ENCODE assay signal across 29 cellular contexts in genomic region chr9:30718483-30718882, GRCh38.
"Had no signal": no experiment of that assay in that cellular context is flagged by ENCODE, and none has a peak within 500 bp of the region (broad histone marks: within the 10 kb centered on the region; RNA-seq: fewer than 3 reads in every experiment).

No MANE protein-coding gene starts in this region.

- ATAC-seq: activated CD8-positive, alpha-beta memory T cell treated with anti-CD3 and anti-CD28 coated beads, Interleukin-2, amount 10 ng/mL, durations not matched to agents 7 days and 5 days; activated CD8-positive, alpha-beta T cell treated with anti-CD3 and anti-CD28 coated beads, Interleukin-2, amount 10 ng/mL, durations not matched to agents 7 days and 5 days; activated naive CD8-positive, alpha-beta T cell treated with anti-CD3 and anti-CD28 coated beads, Interleukin-2, amount 50 U/mL, for 24 hours had no signal

- H3K4me1 ChIP-seq: ascending aorta had no signal

- H3K27ac ChIP-seq: ascending aorta, cardiac muscle cell, VCaP had no signal

- H3K9me3 ChIP-seq: ascending aorta had no signal

- H3K27me3 ChIP-seq: ascending aorta, cardiac muscle cell had no signal

- H3K4me3 ChIP-seq: ascending aorta, cardiac muscle cell had no signal

- DNase-seq: activated B cell treated with CpG ODN at 0.5 μM for 24 hours; activated CD4-positive, alpha-beta memory T cell treated with anti-CD3 and anti-CD28 coated beads for 36 hours; activated CD4-positive, alpha-beta T cell treated with anti-CD3 and anti-CD28 coated beads for 4 hours; activated CD4-positive, alpha-beta T cell treated with anti-CD3 and anti-CD28 coated beads, Interleukin-2, amount 10 ng/mL, durations not matched to agents 24 days and 14 days; activated CD4-positive, alpha-beta T cell treated with anti-CD3 and anti-CD28 coated beads, Interleukin-2, amount 50 U/mL, for 1 hour; activated CD4-positive, alpha-beta T cell treated with anti-CD3 and anti-CD28 coated beads, Interleukin-2, amount 50 U/mL, for 4 hours; activated CD4-positive, CD25-positive, alpha-beta regulatory T cell treated with anti-CD3 and anti-CD28 coated beads, Interleukin-2, amount 50 U/mL, for 72 hours; activated CD8-positive, alpha-beta memory T cell treated with anti-CD3 and anti-CD28 coated beads for 24 hours; activated CD8-positive, alpha-beta memory T cell treated with anti-CD3 and anti-CD28 coated beads, Interleukin-2, amount 10 ng/mL, durations not matched to agents 7 days and 5 days; activated CD8-positive, alpha-beta memory T cell treated with anti-CD3 and anti-CD28 coated beads, Interleukin-2, amount 50 U/mL, for 48 hours; activated CD8-positive, alpha-beta T cell treated with anti-CD3 and anti-CD28 coated beads, Interleukin-2, amount 10 ng/mL, durations not matched to agents 7 days and 5 days; activated effector memory CD4-positive, alpha-beta T cell treated with Interleukin-2 at 50 U/mL for 16 hours; activated gamma-delta T cell; activated naive CD4-positive, alpha-beta T cell treated with anti-CD3 and anti-CD28 coated beads, Interleukin-2, amount 10 ng/mL, durations not matched to agents 7 days and 5 days; activated naive CD4-positive, alpha-beta T cell treated with Interleukin-2 at 50 U/mL for 16 hours; activated naive CD8-positive, alpha-beta T cell treated with anti-CD3 and anti-CD28 coated beads, Interleukin-2, amount 10 ng/mL, durations not matched to agents 7 days and 5 days; activated naive CD8-positive, alpha-beta T cell treated with anti-CD3 and anti-CD28 coated beads, Interleukin-2, amount 50 U/mL, for 24 hours; activated T-cell treated with anti-CD3 and anti-CD28 coated beads, Interleukin-2, amount 50 U/mL, for 24 hours; activated T-cell treated with anti-CD3 and anti-CD28 coated beads, Interleukin-2, amount 50 U/mL, for 48 hours; amygdala; anterior cingulate cortex; caudate nucleus; cerebellar nuclear complex; T-helper 1 cell; T-helper 2 cell; T-helper 9 cell had no signal

- H3K36me3 ChIP-seq: ascending aorta, cardiac muscle cell had no signal
